In the genomic region with DNA sequence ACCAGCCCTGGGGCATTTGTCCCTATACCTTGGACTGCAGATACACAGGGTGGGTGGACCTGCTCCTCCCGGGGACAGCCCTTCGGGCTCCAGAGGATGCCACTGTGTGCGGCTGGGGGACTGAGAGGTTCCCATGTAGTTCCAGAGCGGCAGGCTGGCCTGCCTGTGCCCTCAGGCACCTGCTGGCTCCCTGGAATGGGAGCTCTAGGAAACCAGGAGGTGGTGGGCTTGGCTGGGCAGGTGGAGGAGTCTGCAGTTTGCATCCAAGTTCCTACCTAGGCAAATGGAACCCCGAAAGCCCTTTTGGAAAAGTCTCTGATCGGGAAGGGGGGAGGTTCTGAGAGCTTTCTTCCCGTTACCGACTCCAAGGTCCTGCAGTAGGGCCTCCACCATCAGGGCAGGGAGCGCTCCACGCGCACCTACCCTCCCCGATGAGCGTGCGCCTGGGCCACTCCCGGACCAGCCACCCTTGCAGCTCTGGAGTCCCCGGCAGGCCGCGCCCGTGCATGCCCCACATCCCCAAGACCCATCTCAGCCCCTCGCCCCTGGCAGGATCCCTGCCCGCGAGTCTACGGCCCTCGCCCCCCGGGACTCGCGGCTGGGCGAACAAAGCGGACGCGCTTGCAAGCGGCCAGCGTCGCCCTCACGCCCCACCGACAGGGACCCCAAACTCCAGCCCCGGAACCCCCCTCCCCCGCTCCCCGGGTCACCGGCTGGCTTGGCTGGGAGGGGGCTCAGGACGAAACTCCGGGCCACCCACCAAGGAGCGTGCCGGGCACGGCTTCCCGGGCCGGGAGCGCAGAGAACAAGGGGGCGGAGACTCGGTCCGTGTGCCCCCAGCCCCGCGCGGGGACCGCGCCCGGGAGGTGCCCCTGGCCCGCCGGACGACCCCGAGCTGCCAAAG, we compare ENCODE assay signal across 8 cellular contexts. TPM values are rescaled to one million over a fixed set of nuclear protein-coding genes. Genes with fewer than 3 reads are reported as not detected.
DNase-seq lines count a peak whose midpoint lies in the region; ATAC-seq and TF ChIP-seq lines count a peak whose summit lies in the region.

No MANE protein-coding gene starts in this region.

- H3K4ac ChIP-seq in IMR-90 (ENCODE audit: low read depth, low read length), result no peak overlapping the region

- no peak overlapping the region; the same call in 1 of the 2 replicates for H3K27ac ChIP-seq in IMR-90 (ENCODE audit: insufficient read depth, low read length)
- H3K27ac ChIP-seq in breast epithelium, result peak overlapping the region; percentile 19 to 90
- no peak overlapping the region for H3K27ac ChIP-seq in liver (ENCODE audit: low read depth in 1 of 2, low read length in 2 of 2)

- H4K8ac ChIP-seq in IMR-90 (ENCODE audit: low read depth in 2 of 2, low read length in 2 of 2), result peak overlapping the region in 1 of 2 experiments; percentile 49; a peak in 1 of 4 replicates

- H4K91ac ChIP-seq in IMR-90 (ENCODE audit: insufficient read depth, low read depth, low read length), result peak overlapping the region; percentile 24; the same call in 1 of the 2 replicates

- peak overlapping the region; percentile 75 for H3K4me2 ChIP-seq in IMR-90 (ENCODE audit: low read depth, low read length)

- H3K4me3 Mint-ChIP-seq in type B pancreatic cell, result peak overlapping the region; percentile 92

- peak overlapping the region; percentile 37 for H3K9ac ChIP-seq in IMR-90 (ENCODE audit: low read depth, low read length)
- H3K9ac ChIP-seq in liver (ENCODE audit: low read depth in 1 of 2, low read length in 2 of 2), result no peak overlapping the region

- H3K4me1 Mint-ChIP-seq in type B pancreatic cell (ENCODE audit: unreplicated experiment), result peaks cover 22% of the 10 kb centered on the region

- POLR2A ChIA-PET in IMR-90 (lab: Charles Lee; ENCODE audit: unreplicated experiment), result no interaction called here

- H4K20me1 ChIP-seq in IMR-90 (ENCODE audit: insufficient read depth, low read length), result peaks cover 3% of the 10 kb centered on the region; the same call in 1 of the 2 replicates

- H3K9me3 ChIP-seq in IMR-90 (ENCODE audit: control insufficient read depth, insufficient read depth, low read length), result no peaks in the 10 kb centered on the region
- no peaks in the 10 kb centered on the region for H3K9me3 ChIP-seq in breast epithelium
- no peaks in the 10 kb centered on the region for H3K9me3 ChIP-seq in liver (ENCODE audit: control insufficient read depth in 4 of 4, low read length in 3 of 4)

- ATAC-seq in IMR-90 (ENCODE audit: low read depth) (peak; percentile 7), HG03571 (IDR thresholded peaks at IDR 0.05; ENCODE audit: unreplicated experiment) (no peak)

- H3K4me1 ChIP-seq in IMR-90 (ENCODE audit: control insufficient read depth, insufficient read depth, low read length), result peaks cover 10% of the 10 kb centered on the region
- H3K4me1 ChIP-seq in breast epithelium, result peaks cover 5% of the 10 kb centered on the region in 2 donors
- peaks cover 2 to 27% (median 17%) of the 10 kb centered on the region in 4 donors for H3K4me1 ChIP-seq in liver (ENCODE audit: control insufficient read depth in 4 of 4, insufficient read depth in 4 of 4, low read length in 3 of 4)

- CTCF ChIA-PET in IMR-90 (lab: Yijun Ruan, JAX), result interaction anchor here (1.1 kb wide), 2 partner anchors 17 to 157 kb away, joined by 3 read pairs; no protein-coding TSS in a partner anchor

- H3K36me3 ChIP-seq in IMR-90 (ENCODE audit: control insufficient read depth, insufficient read depth, low read length) (no peaks in the 10 kb centered on the region), breast epithelium (no peaks in the 10 kb centered on the region), liver (ENCODE audit: control insufficient read depth in 4 of 4, insufficient read depth in 3 of 4, low read depth in 1 of 4, low read length in 3 of 4) (no peaks in the 10 kb centered on the region)

- peak overlapping the region; percentile 43 for H3K4me3 ChIP-seq in AG10803 (ENCODE audit: low read length)
- H3K4me3 ChIP-seq in IMR-90 (ENCODE audit: insufficient read depth, low read depth, low read length), result peak overlapping the region; percentile 74
- H3K4me3 ChIP-seq in breast epithelium, result peak overlapping the region; percentile 46 to 97 (median 71)
- peak overlapping the region in 2 of 3 donors; percentile 18 to 79 for H3K4me3 ChIP-seq in liver (ENCODE audit: low read depth in 1 of 3, low read length in 3 of 3)

- no peak overlapping the region for H2AK5ac ChIP-seq in IMR-90 (ENCODE audit: low read depth, low read length)

- H4K5ac ChIP-seq in IMR-90 (ENCODE audit: low read depth, low read length), result no peak overlapping the region

- DNase-seq in AG10803 (ENCODE audit: low read depth), result no peak
- no peak for DNase-seq in IMR-90
- DNase-seq in breast epithelium (ENCODE audit: low spot score in 2 of 2), result no peak
- DNase-seq in type B pancreatic cell (ENCODE audit: extremely low spot score, unreplicated experiment), result no peak
- no peak for DNase-seq in MV-4-11 (lab: John Stamatoyannopoulos, UW)
- no peak for DNase-seq in NCI-H2029 (lab: John Stamatoyannopoulos, UW)

- intact Hi-C loops in IMR-90 (cut with micrococcal nuclease) (no loop called here), breast epithelium (cut with DNase I; ENCODE audit: low total_unique reads) (no loop called here)

- no peak for TF ChIP-seq RAD21 in IMR-90 (IDR thresholded peaks at IDR 0.05; ENCODE audit: low read length)
- TF ChIP-seq RAD21 in liver (IDR thresholded peaks at IDR 0.05), result no peak

- H3K56ac ChIP-seq in IMR-90 (ENCODE audit: extremely low read depth, insufficient read depth, low read length), result no peak overlapping the region

- peaks cover 3% of the 10 kb centered on the region for H3K36me3 Mint-ChIP-seq in type B pancreatic cell

- TF ChIP-seq CTCF in AG10803 (conservative IDR thresholded peaks at IDR 0.05; ENCODE audit: low read length), result no peak
- TF ChIP-seq CTCF in IMR-90 (conservative IDR thresholded peaks at IDR 0.05; ENCODE audit: low read depth, low read length), result no peak
- TF ChIP-seq CTCF in breast epithelium (IDR thresholded peaks at IDR 0.05), result no peak
- no peak for TF ChIP-seq CTCF in liver (IDR thresholded peaks at IDR 0.05; ENCODE audit: low read depth, low read length, missing input control)
- TF ChIP-seq CTCF in type B pancreatic cell (conservative IDR thresholded peaks at IDR 0.05), result peak; percentile 9

- H3K79me1 ChIP-seq in IMR-90 (ENCODE audit: low read depth in 1 of 2, low read length in 2 of 2), result peaks cover 8 to 19% of the 10 kb centered on the region in 2 experiments; a peak in 3 of 4 replicates

- H3K27me3 ChIP-seq in IMR-90 (ENCODE audit: control insufficient read depth, insufficient read depth, low read length) (no peaks in the 10 kb centered on the region), breast epithelium (no peaks in the 10 kb centered on the region), liver (ENCODE audit: control insufficient read depth in 4 of 4, insufficient read depth in 4 of 4, low read length in 3 of 4) (no peaks in the 10 kb centered on the region)

- no CpG with 5 or more reads among the region's 61 CpGs for WGBS in IMR-90 (ENCODE audit: extremely low coverage in 2 of 2, insufficient read length in 1 of 2), 2 experiments
- 17% methylated on average over 61 of the region's 61 CpGs for WGBS in liver

- H3K9me3 Mint-ChIP-seq in type B pancreatic cell, result no peaks in the 10 kb centered on the region

- H3K27ac Mint-ChIP-seq in type B pancreatic cell, result peak overlapping the region; percentile 68

- peaks cover 14% of the 10 kb centered on the region for H3K27me3 Mint-ChIP-seq in type B pancreatic cell

- H3K18ac ChIP-seq in IMR-90 (ENCODE audit: low read depth, low read length), result no peak overlapping the region

- H2AK9ac ChIP-seq in IMR-90 (replicated peaks; ENCODE audit: low read depth, low read length, poor library complexity), result peak overlapping the region; percentile 87

- H3K14ac ChIP-seq in IMR-90 (replicated peaks; ENCODE audit: low read depth, low read length), result no peak overlapping the region

- dilution Hi-C loops in IMR-90 (cut with HindIII; ENCODE audit: low sequenced_read_pairs, unreplicated experiment), result no loop called here

- H2BK120ac ChIP-seq in IMR-90 (ENCODE audit: low read depth, low read length), result no peak overlapping the region

- no peak overlapping the region for H2BK5ac ChIP-seq in IMR-90 (ENCODE audit: low read depth, low read length, poor library complexity, severe bottlenecking)

- H2BK20ac ChIP-seq in IMR-90 (ENCODE audit: low read depth, low read length), result no peak overlapping the region

- no peak overlapping the region for H2BK15ac ChIP-seq in IMR-90 (ENCODE audit: low read depth, low read length)

- in situ Hi-C loops in IMR-90 (cut with MboI; ENCODE audit: low sequenced_read_pairs), result no loop called here

- no peak overlapping the region for H3K23ac ChIP-seq in IMR-90 (ENCODE audit: low read depth, low read length)

- no TSS peak for BruUV-seq in IMR-90 (replicated peaks; lab: Mats Ljungman, UMichigan)

- TF ChIP-seq POLR2A in IMR-90 (IDR thresholded peaks at IDR 0.05; ENCODE audit: low read depth, low read length) (no peak), breast epithelium (IDR thresholded peaks at IDR 0.05) (no peak)

- peaks cover 7% of the 10 kb centered on the region for H3K9me1 ChIP-seq in IMR-90 (ENCODE audit: insufficient read depth, low read length)

- peak overlapping the region; percentile 89 for H2AFZ ChIP-seq in IMR-90 (replicated peaks; ENCODE audit: low read length, poor library complexity)

TF ChIP-seq in IMR-90, 13 proteins besides CTCF, POLR2A, EP300 and RAD21:
- TF ChIP-seq RFX5 (IDR thresholded peaks at IDR 0.05; ENCODE audit: low read depth, low read length) (no peak), MAZ (IDR thresholded peaks at IDR 0.05; ENCODE audit: borderline replicate concordance, low read depth, low read length) (0 out of 2 replicates have a peak, but pooled peaks have one; percentile 17)

RNA-seq across cellular contexts. Expression of gene DBNDD1, which starts 0.7 kb away (rescaled TPM):
- 3.1 and 3.4 TPM in 2 replicates for total RNA-seq in IMR-90 (2012; rRNA removed)
- 23.0 and 26.2 TPM in 2 replicates for polyA plus RNA-seq in IMR-90 (2012; rRNA removed)
- polyA plus RNA-seq in IMR-90 (2012; cell fraction: cytosol; rRNA removed), result 14.9 and 31.6 TPM in 2 replicates
- polyA plus RNA-seq in IMR-90 (2012; cell fraction: nucleus; rRNA removed; ENCODE audit: low replicate concordance), result 11.1 and 18.7 TPM in 2 replicates
- total RNA-seq in breast epithelium, result 1 to 10 TPM; 3.7 to 7.9 (median 6.0) TPM
- under 1 TPM; 0.09 to 0.50 TPM for total RNA-seq in liver
- polyA plus RNA-seq in liver, result 1 to 10 TPM; 1.1 to 1.5 TPM
- total RNA-seq in type B pancreatic cell (ENCODE audit: low replicate concordance), result 11.6 and 21.2 TPM in 2 replicates

RNA-seq across cellular contexts. Expression of gene PRDM7, which starts 58.6 kb away (rescaled TPM):
- not detected in 2 replicates for total RNA-seq in IMR-90 (2012; rRNA removed)
- not detected in 2 replicates for polyA plus RNA-seq in IMR-90 (2012; rRNA removed)
- not detected in 2 replicates for polyA plus RNA-seq in IMR-90 (2012; cell fraction: cytosol; rRNA removed)
- polyA plus RNA-seq in IMR-90 (2012; cell fraction: nucleus; rRNA removed; ENCODE audit: low replicate concordance), result 0.03 TPM in 1 of 2 replicates, not detected in the other
- not detected for total RNA-seq in breast epithelium
- total RNA-seq in liver, result not detected
- not detected for polyA plus RNA-seq in liver
- not detected in 2 replicates for total RNA-seq in type B pancreatic cell (ENCODE audit: low replicate concordance)

Comparison
In these comparisons a context has a peak if more than half of its experiments do, and no peak if none do; other contexts are left out.
1. H3K27ac ChIP-seq: peak in breast epithelium (2 of 2); none in IMR-90 (single experiment) and liver (0 of 2).
2. Peak in every context shown above with its lines, with median percentiles within 50 percentile points of each other: H3K4me3 ChIP-seq.